ENCODE assay signal across 26 cellular contexts in genomic region chr3:149942409-149942808, GRCh38.
"Had no signal": no experiment of that assay in that cellular context is flagged by ENCODE, and none has a peak within 500 bp of the region (broad histone marks: within the 10 kb centered on the region; RNA-seq: fewer than 3 reads in every experiment).

No MANE protein-coding gene starts in this region.

- H3K27ac Mint-ChIP-seq: dendritic cell treated with granulocyte-macrophage colony-stimulating factor and Interleukin-4, amounts not matched to agents 40 ng/mL and 50 ng/mL, for 4 days; effector memory CD8-positive, alpha-beta T cell; endodermal cell; mesothelial cell of epicardium; naive thymus-derived CD8-positive, alpha-beta T cell had no signal

- FAIRE-seq: endometrium, islet of Langerhans, keratinocyte had no signal

- H3K27me3 ChIP-seq: colonic mucosa, esophagus squamous epithelium, gastrocnemius medialis, heart right ventricle, left lung had no signal

- H3K4me3 Mint-ChIP-seq: dendritic cell treated with granulocyte-macrophage colony-stimulating factor and Interleukin-4, amounts not matched to agents 40 ng/mL and 50 ng/mL, for 4 days; effector memory CD8-positive, alpha-beta T cell; endodermal cell; mesothelial cell of epicardium; naive B cell; naive thymus-derived CD8-positive, alpha-beta T cell had no signal

- H3K4me1 ChIP-seq: colonic mucosa, esophagus squamous epithelium, left lung, lower lobe of right lung had no signal

- H3K9me3 Mint-ChIP-seq: effector memory CD8-positive, alpha-beta T cell had no signal

- H3K36me3 ChIP-seq: colonic mucosa, gastrocnemius medialis, lower lobe of right lung had no signal

- H3K9me3 ChIP-seq: colonic mucosa, gastrocnemius medialis, lower lobe of right lung had no signal

- DNase-seq: colonic mucosa; cortex of kidney; effector CD8-positive, alpha-beta T cell; effector memory CD8-positive, alpha-beta T cell; endodermal cell; erythroblast; esophagus squamous epithelium; foreskin melanocyte; gastrocnemius medialis; heart right ventricle; hippocampal formation; left cardiac atrium; left lung; left ventricle myocardium superior; lower lobe of right lung; mesenchymal stem cell; mucosa of descending colon; naive B cell; naive thymus-derived CD8-positive, alpha-beta T cell had no signal

- H3K4me3 ChIP-seq: colonic mucosa, esophagus squamous epithelium, gastrocnemius medialis, heart right ventricle, left lung, lower lobe of right lung, mucosa of descending colon had no signal

- ATAC-seq: effector memory CD8-positive, alpha-beta T cell; esophagus mucosa; gastrocnemius medialis; heart right ventricle; left cardiac atrium; left lung; left ventricle myocardium superior; lower lobe of right lung; mucosa of descending colon; naive thymus-derived CD8-positive, alpha-beta T cell had no signal

- H3K4me1 Mint-ChIP-seq: endodermal cell, mesothelial cell of epicardium had no signal

- H3K27me3 Mint-ChIP-seq: dendritic cell treated with granulocyte-macrophage colony-stimulating factor and Interleukin-4, amounts not matched to agents 40 ng/mL and 50 ng/mL, for 4 days; effector memory CD8-positive, alpha-beta T cell; naive B cell; naive thymus-derived CD8-positive, alpha-beta T cell had no signal

- H3K27ac ChIP-seq: colonic mucosa, epithelial cell of prostate, esophagus squamous epithelium, gastrocnemius medialis, heart right ventricle, left lung, lower lobe of right lung had no signal
